ENCODE assay signal across 8 cellular contexts in genomic region chr5:122192883-122193496, GRCh38.
DNase-seq lines count a peak whose midpoint lies in the region; ATAC-seq, FAIRE-seq and TF ChIP-seq lines count a peak whose summit lies in the region.

No MANE protein-coding gene starts in this region.

- TF ChIP-seq CTCF in activated B cell treated with CpG ODN at 0.5 μM for 24 hours (IDR thresholded peaks at IDR 0.05): no peak
- TF ChIP-seq CTCF in heart right ventricle (IDR thresholded peaks at IDR 0.05): peak; percentile 8 to 74 (median 67)

- H3K27me3 ChIP-seq in heart right ventricle: peaks cover 0 to 8% (median 0%) of the 10 kb centered on the region in 7 donors
- H3K27me3 ChIP-seq in small intestine (ENCODE audit: control insufficient read depth in 2 of 2, insufficient read depth in 2 of 2, low read length in 2 of 2): no peaks in the 10 kb centered on the region

- WGBS in heart right ventricle, 2 donors: 5 to 12% methylated on average over 4 of the region's 4 CpGs
- WGBS in small intestine, 3 donors: 2 to 11% (median 4%) methylated on average over 4 of the region's 4 CpGs

- peaks cover 17% of the 10 kb centered on the region for H3K27me3 Mint-ChIP-seq in activated B cell treated with CpG ODN at 0.5 μM for 24 hours
- peaks cover 16% of the 10 kb centered on the region for H3K27me3 Mint-ChIP-seq in activated CD8-positive, alpha-beta memory T cell treated with anti-CD3 and anti-CD28 coated beads, Interleukin-2, amount 10 ng/mL, durations not matched to agents 7 days and 5 days

- H3K9me3 ChIP-seq in heart right ventricle (no peaks in the 10 kb centered on the region), small intestine (ENCODE audit: control insufficient read depth, low read depth) (no peaks in the 10 kb centered on the region)

- POLR2A ChIA-PET in activated B cell treated with CpG ODN at 0.5 μM for 24 hours (lab: Charles Lee): no interaction called here

- H3K4me1 Mint-ChIP-seq in activated B cell treated with CpG ODN at 0.5 μM for 24 hours: no peaks in the 10 kb centered on the region
- no peaks in the 10 kb centered on the region for H3K4me1 Mint-ChIP-seq in activated CD8-positive, alpha-beta memory T cell treated with anti-CD3 and anti-CD28 coated beads, Interleukin-2, amount 10 ng/mL, durations not matched to agents 7 days and 5 days

- H3K4me1 ChIP-seq in heart right ventricle (peaks cover 0 to 18% (median 2%) of the 10 kb centered on the region in 9 donors), small intestine (ENCODE audit: control insufficient read depth in 2 of 2, insufficient read depth in 1 of 2, low read depth in 1 of 2, low read length in 1 of 2) (no peaks in the 10 kb centered on the region)

- FAIRE-seq in small intestine (lab: Jason Lieb, UNC): no peak

- H3K27ac Mint-ChIP-seq in activated B cell treated with CpG ODN at 0.5 μM for 24 hours: no peak overlapping the region
- no peak overlapping the region for H3K27ac Mint-ChIP-seq in activated CD8-positive, alpha-beta memory T cell treated with anti-CD3 and anti-CD28 coated beads, Interleukin-2, amount 10 ng/mL, durations not matched to agents 7 days and 5 days

- CTCF ChIA-PET in activated B cell treated with CpG ODN at 0.5 μM for 24 hours (lab: Charles Lee): no interaction called here
- CTCF ChIA-PET in activated CD8-positive, alpha-beta memory T cell treated with anti-CD3 and anti-CD28 coated beads, Interleukin-2, amount 10 ng/mL, durations not matched to agents 7 days and 5 days (lab: Charles Lee): no interaction called here

- H3K27ac ChIP-seq in heart right ventricle (no peak overlapping the region), small intestine (ENCODE audit: low read depth in 1 of 2, low read length in 1 of 2) (no peak overlapping the region)

- DNase-seq in DMS 273 (lab: John Stamatoyannopoulos, UW; ENCODE audit: unreplicated experiment): peak; percentile 83
- peak; percentile 58 for DNase-seq in NCI-H2171 treated with DMSO at 0.1 percent for 48 hours (lab: John Stamatoyannopoulos, UW)
- no peak for DNase-seq in activated B cell treated with CpG ODN at 0.5 μM for 24 hours
- DNase-seq in heart right ventricle: peak in 1 of 2 donors; percentile 51
- DNase-seq in small intestine: peak; percentile 54
- DNase-seq in activated CD8-positive, alpha-beta memory T cell treated with anti-CD3 and anti-CD28 coated beads, Interleukin-2, amount 10 ng/mL, durations not matched to agents 7 days and 5 days: no peak

- H3K36me3 Mint-ChIP-seq in activated B cell treated with CpG ODN at 0.5 μM for 24 hours (ENCODE audit: low read depth): no peaks in the 10 kb centered on the region
- H3K36me3 Mint-ChIP-seq in activated CD8-positive, alpha-beta memory T cell treated with anti-CD3 and anti-CD28 coated beads, Interleukin-2, amount 10 ng/mL, durations not matched to agents 7 days and 5 days: no peaks in the 10 kb centered on the region

- ATAC-seq in GM19351 (IDR thresholded peaks at IDR 0.05; ENCODE audit: unreplicated experiment) (peak; percentile 89), HG03139 (IDR thresholded peaks at IDR 0.05; ENCODE audit: unreplicated experiment) (peak; percentile 75), activated B cell treated with CpG ODN at 0.5 μM for 24 hours (ENCODE audit: low read depth) (peak; percentile 42), heart right ventricle (peak in 7 of 8 donors; percentile 69 to 79 (median 70))
- no peak for ATAC-seq in activated CD8-positive, alpha-beta memory T cell treated with anti-CD3 and anti-CD28 coated beads, Interleukin-2, amount 10 ng/mL, durations not matched to agents 7 days and 5 days

- no peak overlapping the region for H3K4me3 Mint-ChIP-seq in activated B cell treated with CpG ODN at 0.5 μM for 24 hours
- no peak overlapping the region for H3K4me3 Mint-ChIP-seq in activated CD8-positive, alpha-beta memory T cell treated with anti-CD3 and anti-CD28 coated beads, Interleukin-2, amount 10 ng/mL, durations not matched to agents 7 days and 5 days

- no peaks in the 10 kb centered on the region for H3K9me3 Mint-ChIP-seq in activated B cell treated with CpG ODN at 0.5 μM for 24 hours
- no peaks in the 10 kb centered on the region for H3K9me3 Mint-ChIP-seq in activated CD8-positive, alpha-beta memory T cell treated with anti-CD3 and anti-CD28 coated beads, Interleukin-2, amount 10 ng/mL, durations not matched to agents 7 days and 5 days (ENCODE audit: low read depth)

- intact Hi-C loops in activated B cell treated with CpG ODN at 0.5 μM for 24 hours (cut with micrococcal nuclease): loop anchor here (5.0 kb wide), 2 partner anchors 324 to 809 kb away; no protein-coding TSS in a partner anchor
- intact Hi-C loops in heart right ventricle (cut with DNase I): loop anchor here in 7 of 10 donors (2.0 to 10.0 kb wide), 7 partner anchors 58 to 1172 kb away; partner anchors contain the start of gene SNCAIP (in 2 of the 7)

- H3K36me3 ChIP-seq in heart right ventricle (no peaks in the 10 kb centered on the region), small intestine (ENCODE audit: control insufficient read depth in 2 of 2, insufficient read depth in 2 of 2, low read length in 2 of 2) (no peaks in the 10 kb centered on the region)

- no peak overlapping the region for H3K4me3 ChIP-seq in heart right ventricle
- H3K4me3 ChIP-seq in small intestine (ENCODE audit: low read depth in 1 of 2, low read length in 2 of 2): no peak overlapping the region

Comparison
In these comparisons a context has a peak if more than half of its experiments do, and no peak if none do; other contexts are left out.
1. DNase-seq: peak in DMS 273 (single experiment), NCI-H2171 treated with DMSO at 0.1 percent for 48 hours (single experiment) and small intestine (single experiment); none in activated B cell treated with CpG ODN at 0.5 μM for 24 hours (single experiment) and activated CD8-positive, alpha-beta memory T cell treated with anti-CD3 and anti-CD28 coated beads, Interleukin-2, amount 10 ng/mL, durations not matched to agents 7 days and 5 days (single experiment).